8 cellular contexts compared by ENCODE assay signal in genomic region chr1:162790303-162790984, GRCh38. TPM values are rescaled to one million over a fixed set of nuclear protein-coding genes. Genes with fewer than 3 reads are reported as not detected.
DNase-seq lines count a peak whose midpoint lies in the region; ATAC-seq, FAIRE-seq and TF ChIP-seq lines count a peak whose summit lies in the region.
"Not testable (repeated sequence)": the region's sequence is repeated elsewhere in the genome, so short reads cannot be mapped to it uniquely, and the experiment has no call there.

HSD17B7 (plus strand) TSS chr1:162790702; CDS start chr1:162790801, 99 bp downstream.

- H4K5ac ChIP-seq in H1 (ENCODE audit: insufficient read length, low read depth, low read length), result peak within 1 kb of the TSS; percentile 6

- WGBS in H1 (ENCODE audit: extremely low coverage in 1 of 2, insufficient coverage in 1 of 2, insufficient read length in 1 of 2, insufficient replicate concordance in 2 of 2, low coverage in 1 of 2, low lambda C conversion rate in 2 of 2, missing lambda C conversion rate in 1 of 2), 2 experiments, result 10% methylated on average over 11 of the region's 49 CpGs; no CpG with 5 or more reads in 1 of the 2 experiments

- not testable (repeated sequence) for TF ChIP-seq POLR2A in H1 (IDR thresholded peaks at IDR 0.05; ENCODE audit: control extremely low read depth in 1 of 2, low read depth in 2 of 2, low read length in 2 of 2)

- not testable (repeated sequence) for H2BK12ac ChIP-seq in H1 (ENCODE audit: low read depth, low read length)

- not testable (repeated sequence) for H2BK15ac ChIP-seq in H1 (ENCODE audit: low read length)

- H3K18ac ChIP-seq in H1 (ENCODE audit: extremely low read depth, low read length), result not testable (repeated sequence)

- H2BK20ac ChIP-seq in H1 (ENCODE audit: low read length), result not testable (repeated sequence)

- not testable (repeated sequence) for H2AFZ ChIP-seq in H1 (ENCODE audit: low read length)

- peak; percentile 99 for FAIRE-seq in HTR-8/SVneo (lab: Jason Lieb, UNC)
- FAIRE-seq in H1 (lab: Jason Lieb, UNC), result not testable (repeated sequence)

- ATAC-seq in GM21390 (IDR thresholded peaks at IDR 0.05; ENCODE audit: unreplicated experiment) (peak; percentile 99), memory B cell (ENCODE audit: low read depth) (peak; percentile 96)

- POLR2A ChIA-PET in H1 (lab: Charles Lee; ENCODE audit: partially characterized antibody), result not testable (repeated sequence)

- not testable (repeated sequence) for H4K91ac ChIP-seq in H1 (replicated peaks; ENCODE audit: insufficient read length, low read length)

- peak within 1 kb of the TSS in 3 of 4 experiments; percentile 26 to 78 (median 62); a peak in 6 of 7 replicates for H3K9ac ChIP-seq in H1 (replicated peaks in 1 of 4; ENCODE audit: extremely low read depth in 1 of 4, low read depth in 3 of 4, low read length in 3 of 4)

- peak within 1 kb of the TSS; percentile 47 to 62 (median 55) for H3K4me3 ChIP-seq in H1 (ENCODE audit: extremely low read depth in 1 of 4, insufficient read depth in 2 of 4, low read depth in 3 of 4, low read length in 4 of 4)

- TF ChIP-seq CTCF in H1 (IDR thresholded peaks at IDR 0.05; ENCODE audit: control extremely low read depth in 1 of 3, insufficient read depth in 1 of 3, low read depth in 1 of 3, low read length in 3 of 3), result not testable (repeated sequence)

- not testable (repeated sequence) for TF ChIP-seq EP300 in H1 (IDR thresholded peaks at IDR 0.05; ENCODE audit: borderline replicate concordance in 1 of 2, low read depth in 2 of 2, low read length in 2 of 2)

- not testable (repeated sequence) for H3K4me1 Mint-ChIP-seq in memory B cell

- not testable (repeated sequence) for H3K4ac ChIP-seq in H1 (replicated peaks; ENCODE audit: insufficient read length, low read depth, low read length)

- H2BK5ac ChIP-seq in H1 (ENCODE audit: low read depth, low read length), result 0 out of 2 replicates have a peak within 1 kb of the TSS, but pooled peaks have one; percentile 39

- not testable (repeated sequence) for H3K27me3 Mint-ChIP-seq in memory B cell

- TF ChIP-seq RAD21 in H1 (IDR thresholded peaks at IDR 0.05 in 1 of 2, conservative IDR thresholded peaks at IDR 0.05 in 1 of 2; ENCODE audit: low read depth in 2 of 2, low read length in 2 of 2), result not testable (repeated sequence)

- not testable (repeated sequence) for H3K79me2 ChIP-seq in H1 (ENCODE audit: control insufficient read depth in 1 of 2, insufficient read depth in 2 of 2, low read length in 2 of 2)

- H3K36me3 Mint-ChIP-seq in memory B cell, result not testable (repeated sequence)

- not testable (repeated sequence) for H3K79me1 ChIP-seq in H1 (ENCODE audit: low read depth, low read length)

- H3K27ac Mint-ChIP-seq in memory B cell, result peak within 1 kb of the TSS; percentile 93

- not testable (repeated sequence) for H3K9me3 Mint-ChIP-seq in memory B cell

- H2AK5ac ChIP-seq in H1 (ENCODE audit: low read depth, low read length), result not testable (repeated sequence)

- H3K4me2 ChIP-seq in H1 (ENCODE audit: insufficient read depth in 1 of 2, low read depth in 2 of 2, low read length in 2 of 2), result peak within 1 kb of the TSS; percentile 12 to 67

- not testable (repeated sequence) for H3K56ac ChIP-seq in H1 (replicated peaks; ENCODE audit: insufficient read length, low read depth, low read length)

- H4K8ac ChIP-seq in H1 (ENCODE audit: extremely low read depth, insufficient read depth, low read length), result not testable (repeated sequence)

- not testable (repeated sequence) for H3K14ac ChIP-seq in H1 (ENCODE audit: insufficient read length)

- not testable (repeated sequence) for H3K27me3 ChIP-seq in H1 (replicated peaks in 1 of 4; ENCODE audit: control insufficient read depth in 3 of 4, extremely low read depth in 1 of 4, insufficient read depth in 3 of 4, low read length in 3 of 4)

- H3K23me2 ChIP-seq in H1 (ENCODE audit: low read depth, low read length), result not testable (repeated sequence)

- not testable (repeated sequence) for H3K27ac ChIP-seq in H1 (ENCODE audit: low read depth, low read length)

- H3K4me3 Mint-ChIP-seq in memory B cell, result peak within 1 kb of the TSS; percentile 90

- not testable (repeated sequence) for H3K4me1 ChIP-seq in H1 (replicated peaks in 1 of 4; ENCODE audit: control insufficient read depth in 3 of 4, insufficient read depth in 4 of 4, low read length in 3 of 4)

- peaks cover 0 to 15% (median 1%) of the 10 kb centered on the region in 4 experiments; a peak in 3 of 8 replicates for H3K36me3 ChIP-seq in H1 (ENCODE audit: control insufficient read depth in 2 of 4, insufficient read depth in 4 of 4, low read length in 3 of 4)

- H4K20me1 ChIP-seq in H1 (replicated peaks in 1 of 2; ENCODE audit: control insufficient read depth in 1 of 2, insufficient read depth in 2 of 2, low read length in 2 of 2), result not testable (repeated sequence)

- H3K23ac ChIP-seq in H1 (ENCODE audit: insufficient read length), result not testable (repeated sequence)

- CTCF ChIA-PET in H1 (lab: Charles Lee; ENCODE audit: partially characterized antibody), result interaction anchor here (1.3 kb wide), 1 partner anchor 177 kb away, joined by 3 read pairs; no protein-coding TSS in a partner anchor

- H3K9me3 ChIP-seq in H1 (ENCODE audit: insufficient read depth in 2 of 2, low read depth in 1 of 2, low read length in 1 of 2), result not testable (repeated sequence)

- H2BK120ac ChIP-seq in H1 (replicated peaks; ENCODE audit: low read depth, low read length), result not testable (repeated sequence)

- peak; percentile 70 for DNase-seq in COR-L47 (lab: John Stamatoyannopoulos, UW)
- peak; percentile 9 for DNase-seq in HTR-8/SVneo (ENCODE audit: insufficient read length, low spot score)
- DNase-seq in NOMO-1 treated with DMSO at 0.1 percent for 48 hours (lab: John Stamatoyannopoulos, UW; ENCODE audit: unreplicated experiment), result peak; percentile 59
- DNase-seq in activated CD8-positive, alpha-beta memory T cell treated with anti-CD3 and anti-CD28 coated beads for 4 hours (ENCODE audit: low read depth in 2 of 2), result peak; percentile 37 to 54
- DNase-seq in H1 (ENCODE audit: low read depth in 1 of 2, low spot score in 2 of 2), result peak; percentile 56 to 79
- DNase-seq in memory B cell (ENCODE audit: low spot score in 2 of 2), result peak; percentile 54 to 71
- peak; percentile 14 for DNase-seq in stimulated activated CD8-positive, alpha-beta memory T cell treated with anti-CD3 and anti-CD28 coated beads, Interleukin-12 subunit alpha, Interleukin-12 subunit beta, amount 100 ng/mL, for 24 hours (ENCODE audit: extremely low read depth)

TF ChIP-seq in H1, 55 proteins besides CTCF, POLR2A, EP300 and RAD21:
- peak; percentile 39; the same call in 1 of the 2 replicates for TF ChIP-seq CREB1 (IDR thresholded peaks at IDR 0.05)
- TF ChIP-seq POLR2AphosphoS5 (IDR thresholded peaks at IDR 0.05; ENCODE audit: low read depth, low read length), result peak; percentile 37; the same call in 1 of the 2 replicates
- peak; percentile 48; the same call in 1 of the 2 replicates for TF ChIP-seq TAF1 (IDR thresholded peaks at IDR 0.05; ENCODE audit: low read depth, low read length)
- peak; percentile 22; the same call in 1 of the 2 replicates for TF ChIP-seq TBP (IDR thresholded peaks at IDR 0.05; ENCODE audit: low read depth, low read length)
- TF ChIP-seq PHF8 (conservative IDR thresholded peaks at IDR 0.05; ENCODE audit: low read depth, low read length), result 0 out of 2 replicates have a peak, but pooled peaks have one; percentile 19
- TF ChIP-seq KDM4A (IDR thresholded peaks at IDR 0.05; ENCODE audit: low read depth, low read length, severe bottlenecking), result peak; percentile 28

RNA-seq across cellular contexts. Expression of gene HSD17B7, which starts in this region (rescaled TPM):
- total RNA-seq in H1 (2021; fragmentation: NEBNext Ultra II Directional; extraction: Animal tissue kit (Norgen Biotek cat#: 25700)), result 35.4 and 37.8 TPM in 2 replicates
- polyA plus RNA-seq in H1 (2011; rRNA removed), result 23.5 and 31.0 TPM in 2 replicates
- polyA plus RNA-seq in H1 (2011; cell fraction: cytosol; rRNA removed), result 41.4 TPM
- polyA plus RNA-seq in H1 (2011; cell fraction: nucleus; rRNA removed), result 68.5 TPM
- 36.4 to 48.5 TPM (median 38.4 TPM) in 4 replicates for polyA plus RNA-seq in H1 (2012, experiment 1 of 2)
- 14.9 TPM for polyA plus RNA-seq in H1 (2012, experiment 2 of 2)
- polyA plus RNA-seq in H1 (2013, experiment 1 of 2), result 54.5 TPM
- polyA plus RNA-seq in H1 (2013, experiment 2 of 2), result 57.8 TPM
- 43.4 and 48.2 TPM in 2 replicates for polyA minus RNA-seq in H1 (2011; rRNA and poly(A)+ RNA removed)
- 20.4 TPM for polyA minus RNA-seq in H1 (2011; cell fraction: cytosol; rRNA and poly(A)+ RNA removed)
- polyA minus RNA-seq in H1 (2011; cell fraction: nucleus; rRNA and poly(A)+ RNA removed), result 67.4 TPM

Comparison
In these comparisons a context has a peak if more than half of its experiments do, and no peak if none do; other contexts are left out.
1. DNase-seq: peak in every context shown above with its lines; median percentile 70 in COR-L47; 68 in H1; 62 in memory B cell; 59 in NOMO-1 treated with DMSO at 0.1 percent for 48 hours; 46 in activated CD8-positive, alpha-beta memory T cell treated with anti-CD3 and anti-CD28 coated beads for 4 hours; 14 in stimulated activated CD8-positive, alpha-beta memory T cell treated with anti-CD3 and anti-CD28 coated beads, Interleukin-12 subunit alpha, Interleukin-12 subunit beta, amount 100 ng/mL, for 24 hours; 9 in HTR-8/SVneo.